ENCODE assay signal across 11 cellular contexts in genomic region chr10:43384252-43385221, GRCh38. TPM values are rescaled to one million over a fixed set of nuclear protein-coding genes. Genes with fewer than 3 reads are reported as not detected.
DNase-seq lines count a peak whose midpoint lies in the region; ATAC-seq and TF ChIP-seq lines count a peak whose summit lies in the region.
"Had no signal": no experiment of that assay in that cellular context is flagged by ENCODE, and none has a peak within 500 bp of the region (broad histone marks: within the 10 kb centered on the region; RNA-seq: fewer than 3 reads in every experiment).

No MANE protein-coding gene starts in this region.

- DNase-seq in GM12865 (ENCODE audit: low read depth), result peak; percentile 39
- peak; percentile 46 for DNase-seq in HT-29 (ENCODE audit: low spot score)
- peak; percentile 22 for DNase-seq in cerebellar cortex (ENCODE audit: low spot score)
- DNase-seq in nephron progenitor cell, result no peak
- DNase-seq in foreskin keratinocyte, result no peak
- DNase-seq in NCI-H345 treated with DMSO at 0.1 percent for 48 hours (lab: John Stamatoyannopoulos, UW; ENCODE audit: unreplicated experiment), result no peak
- DNase-seq: NCI-H2029 had no signal

- no peak overlapping the region for H3K4me3 ChIP-seq in GM12865 (ENCODE audit: low read depth, low read length)
- H3K4me3 ChIP-seq: prostate gland had no signal

- peak overlapping the region; percentile 96 for H3K27ac Mint-ChIP-seq in nephron progenitor cell

- H3K4me3 Mint-ChIP-seq in nephron progenitor cell, result no peak overlapping the region

- no peaks in the 10 kb centered on the region for H3K9me3 Mint-ChIP-seq in nephron progenitor cell

- peaks cover 36% of the 10 kb centered on the region for H3K36me3 Mint-ChIP-seq in nephron progenitor cell (ENCODE audit: low read depth)

- peaks cover 2% of the 10 kb centered on the region for H3K4me1 Mint-ChIP-seq in nephron progenitor cell

- H3K27ac ChIP-seq in foreskin keratinocyte, result no peak overlapping the region
- H3K27ac ChIP-seq: prostate gland had no signal

- ATAC-seq in foreskin keratinocyte (no peak), HG03521 (IDR thresholded peaks at IDR 0.05; ENCODE audit: unreplicated experiment) (no peak)

- H3K4me1 ChIP-seq in foreskin keratinocyte, result no peaks in the 10 kb centered on the region
- H3K4me1 ChIP-seq: prostate gland had no signal

- H3K27me3 Mint-ChIP-seq in nephron progenitor cell (ENCODE audit: low read depth, poor library complexity), result no peaks in the 10 kb centered on the region

- TF ChIP-seq CTCF in GM12865 (IDR thresholded peaks at IDR 0.05; ENCODE audit: insufficient read depth, low read depth, low read length, missing control alignments) (no peak), nephron progenitor cell (IDR thresholded peaks at IDR 0.05) (no peak), foreskin keratinocyte (conservative IDR thresholded peaks at IDR 0.05) (no peak)

- H3K27me3 ChIP-seq in foreskin keratinocyte, result no peaks in the 10 kb centered on the region

RNA-seq across cellular contexts. Expression of gene FXYD4, which starts 13.1 kb away (rescaled TPM):
- total RNA-seq in HT-29 (2014; rRNA removed; shearing (Covaris generic)), result not detected in 2 replicates
- total RNA-seq in foreskin keratinocyte, result not detected in 2 replicates
- polyA plus RNA-seq in foreskin keratinocyte, result not detected in 2 replicates
- total RNA-seq: liver, prostate gland, RPMI7951 had no signal
- polyA plus RNA-seq: liver had no signal

RNA-seq across cellular contexts. Expression of gene HNRNPF, which starts 24.4 kb away (rescaled TPM):
- 515 and 519 TPM in 2 replicates for total RNA-seq in HT-29 (2014; rRNA removed; shearing (Covaris generic))
- 267 and 292 TPM in 2 replicates for total RNA-seq in foreskin keratinocyte
- 155 and 182 TPM in 2 replicates for polyA plus RNA-seq in foreskin keratinocyte

RNA-seq across cellular contexts. Expression of gene ZNF487, which starts 52.4 kb away (rescaled TPM):
- 8.1 and 16.1 TPM in 2 replicates for total RNA-seq in HT-29 (2014; rRNA removed; shearing (Covaris generic))
- 2.7 and 3.0 TPM in 2 replicates for total RNA-seq in foreskin keratinocyte
- polyA plus RNA-seq in foreskin keratinocyte, result 1.5 and 2.3 TPM in 2 replicates

Comparison
In these comparisons a context has a peak if more than half of its experiments do, and no peak if none do; other contexts are left out.
1. DNase-seq: peak in GM12865 (single experiment), HT-29 (single experiment) and cerebellar cortex (single experiment); none in nephron progenitor cell (single experiment), foreskin keratinocyte (0 of 2) and NCI-H345 treated with DMSO at 0.1 percent for 48 hours (single experiment).